25 cellular contexts compared by ENCODE assay signal in the genomic region with DNA sequence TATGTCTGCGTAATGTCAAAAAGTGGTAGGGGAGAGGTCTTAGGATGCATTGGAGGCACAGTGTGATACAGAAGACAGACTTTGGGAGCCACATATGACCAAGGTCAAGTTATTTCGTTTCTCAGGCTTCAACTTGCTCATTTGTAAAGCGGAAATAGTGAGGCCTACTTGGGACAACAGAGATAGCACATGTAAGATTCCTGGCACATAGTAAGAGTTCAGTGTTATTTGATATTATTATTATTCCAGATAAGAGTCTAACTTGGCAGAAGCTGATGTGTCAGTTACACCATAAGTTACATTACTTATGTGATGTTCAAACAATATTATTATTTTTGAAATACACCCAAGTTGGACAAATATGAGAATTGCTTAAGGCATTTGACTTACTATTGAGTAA. TPM values are rescaled to one million over a fixed set of nuclear protein-coding genes. Genes with fewer than 3 reads are reported as not detected.
DNase-seq lines count a peak whose midpoint lies in the region; ATAC-seq and TF ChIP-seq lines count a peak whose summit lies in the region.
"Had no signal": no experiment of that assay in that cellular context is flagged by ENCODE, and none has a peak within 500 bp of the region (broad histone marks: within the 10 kb centered on the region; RNA-seq: fewer than 3 reads in every experiment).

No MANE protein-coding gene starts in this region.

- H3K79me2 ChIP-seq in ACC112 (ENCODE audit: control insufficient read depth, insufficient read depth, low read length, unreplicated experiment), result no peaks in the 10 kb centered on the region
- no peaks in the 10 kb centered on the region for H3K79me2 ChIP-seq in hepatocyte

- peak; percentile 72 for DNase-seq in LNCaP clone FGC (ENCODE audit: low read depth)
- peak; percentile 85 for DNase-seq in choroid plexus epithelial cell (ENCODE audit: low read depth)
- no peak for DNase-seq in hepatocyte (ENCODE audit: low spot score)
- DNase-seq in OCI-M1 (lab: John Stamatoyannopoulos, UW), result no peak
- DNase-seq: COR-L47, DMS153, EL, HFFc6, MV-4-11, NCI-H1436, NCI-H2029, NCI-H2171, NCI-H446, NCI-H69, RPMI8226 had no signal

- peak overlapping the region; percentile 31; the same call in 1 of the 2 replicates for H3K27ac ChIP-seq in ACC112 (ENCODE audit: low read depth, low read length)
- H3K27ac ChIP-seq in hepatocyte, result no peak overlapping the region

- H3K4me3 ChIP-seq in ACC112 (ENCODE audit: low read depth, low read length), result no peak overlapping the region
- H3K4me3 ChIP-seq in LNCaP clone FGC (ENCODE audit: low read depth, low read length), result no peak overlapping the region
- H3K4me3 ChIP-seq in choroid plexus epithelial cell (ENCODE audit: low read depth, low read length), result no peak overlapping the region
- H3K4me3 ChIP-seq in hepatocyte, result no peak overlapping the region

- H3K36me3 ChIP-seq in ACC112 (ENCODE audit: insufficient read depth, low read length) (no peaks in the 10 kb centered on the region), hepatocyte (replicated peaks; ENCODE audit: insufficient read depth, low read depth) (no peaks in the 10 kb centered on the region)

- TF ChIP-seq CTCF in LNCaP clone FGC (IDR thresholded peaks at IDR 0.05; ENCODE audit: control insufficient read depth, extremely low read depth, insufficient read depth) (no peak), choroid plexus epithelial cell (conservative IDR thresholded peaks at IDR 0.05; ENCODE audit: low read depth, low read length) (no peak), nephron (IDR thresholded peaks at IDR 0.05; ENCODE audit: unreplicated experiment in 3 of 3) (no peak), hepatocyte (IDR thresholded peaks at IDR 0.05; ENCODE audit: poor library complexity) (no peak)

- H3K4me3 Mint-ChIP-seq in nephron, result no peak overlapping the region
- H3K4me3 Mint-ChIP-seq: CD14-positive monocyte, HFFc6, IgD-negative memory B cell had no signal

- H3K27me3 Mint-ChIP-seq in nephron (ENCODE audit: low read depth), result peaks cover 8% of the 10 kb centered on the region

- H3K9me2 ChIP-seq in hepatocyte (replicated peaks; ENCODE audit: insufficient read depth), result no peaks in the 10 kb centered on the region

- peaks cover 2% of the 10 kb centered on the region for H3K4me1 Mint-ChIP-seq in nephron
- H3K4me1 Mint-ChIP-seq: CD14-positive monocyte, IgD-negative memory B cell had no signal

- H2AFZ ChIP-seq in ACC112 (ENCODE audit: low read length, unreplicated experiment) (no peak overlapping the region), hepatocyte (no peak overlapping the region)

- ATAC-seq in HG02870 (IDR thresholded peaks at IDR 0.05; ENCODE audit: unreplicated experiment), result no peak

- H3K4me1 ChIP-seq in ACC112 (ENCODE audit: control insufficient read depth, insufficient read depth, low read length, unreplicated experiment), result peaks cover 6% of the 10 kb centered on the region
- no peaks in the 10 kb centered on the region for H3K4me1 ChIP-seq in hepatocyte (ENCODE audit: insufficient read depth)

- H3K9me3 Mint-ChIP-seq in nephron, result peaks cover 8% of the 10 kb centered on the region

- no peaks in the 10 kb centered on the region for H4K20me1 ChIP-seq in hepatocyte (ENCODE audit: insufficient read depth, poor library complexity, severe bottlenecking)

- H3K27ac Mint-ChIP-seq in nephron, result peak overlapping the region; percentile 46 to 95 (median 83)
- H3K27ac Mint-ChIP-seq: CD14-positive monocyte, HFFc6, IgD-negative memory B cell had no signal

- H3K9me3 ChIP-seq in hepatocyte (ENCODE audit: low read depth), result no peaks in the 10 kb centered on the region

- H3K4me2 ChIP-seq in hepatocyte, result no peak overlapping the region

- WGBS in hepatocyte (ENCODE audit: low lambda C conversion rate, missing lambda C conversion rate), result 77% methylated on average over 3 of the region's 3 CpGs

- H3K27me3 ChIP-seq in ACC112 (ENCODE audit: insufficient read depth, low read length) (no peaks in the 10 kb centered on the region), hepatocyte (no peaks in the 10 kb centered on the region)

- no peaks in the 10 kb centered on the region for H3K36me3 Mint-ChIP-seq in nephron (ENCODE audit: low read depth)
- H3K36me3 Mint-ChIP-seq: CD14-positive monocyte, IgD-negative memory B cell had no signal

RNA-seq across cellular contexts. Expression of gene CYP4X1, which starts 10.2 kb away (rescaled TPM):
- 0.97 and 1.7 TPM in 2 replicates for total RNA-seq in hepatocyte
- polyA plus RNA-seq in hepatocyte, result 1.1 and 1.8 TPM in 2 replicates
- total RNA-seq: A673, HFFc6, LHCN-M2, SK-MEL-5 had no signal
- polyA plus RNA-seq: CD14-positive monocyte, IgD-negative memory B cell had no signal

RNA-seq across cellular contexts. Expression of gene CYP4Z1, which starts 53.8 kb away (rescaled TPM):
- total RNA-seq in hepatocyte, result 0.52 TPM in 1 of 2 replicates, not detected in the other
- polyA plus RNA-seq in hepatocyte, result 0.66 TPM in 1 of 2 replicates, not detected in the other
- total RNA-seq: A673, H4, HFFc6, HT1080, LHCN-M2, SK-MEL-5 had no signal
- polyA plus RNA-seq: CD14-positive monocyte, IgD-negative memory B cell had no signal

Comparison
In these comparisons a context has a peak if more than half of its experiments do, and no peak if none do; other contexts are left out.
1. DNase-seq: peak in LNCaP clone FGC (single experiment) and choroid plexus epithelial cell (single experiment); none in hepatocyte (single experiment) and OCI-M1 (single experiment).